ENCODE assay signal across 10 cellular contexts in genomic region chr7:28536259-28536658, GRCh38.
DNase-seq lines count a peak whose midpoint lies in the region; ATAC-seq, FAIRE-seq and TF ChIP-seq lines count a peak whose summit lies in the region.
"Had no signal": no experiment of that assay in that cellular context is flagged by ENCODE, and none has a peak within 500 bp of the region (broad histone marks: within the 10 kb centered on the region; RNA-seq: fewer than 3 reads in every experiment).

No MANE protein-coding gene starts in this region.

- H3K27ac ChIP-seq in tibial artery: no peak overlapping the region

- intact Hi-C loops in tibial artery (cut with DNase I; ENCODE audit: low total_unique reads): loop anchor here (10.0 kb wide), 1 partner anchor 141 kb away; no protein-coding TSS in a partner anchor

- no peak for ATAC-seq in HG02885 (IDR thresholded peaks at IDR 0.05; ENCODE audit: poor library complexity, unreplicated experiment)
- ATAC-seq: stimulated activated naive CD8-positive, alpha-beta T cell treated with anti-CD3 and anti-CD28 coated beads, Interleukin-15, amount 100 ng/mL, for 72 hours had no signal

- H3K27me3 ChIP-seq in tibial artery: no peaks in the 10 kb centered on the region

- no peaks in the 10 kb centered on the region for H3K9me3 ChIP-seq in tibial artery

- no peaks in the 10 kb centered on the region for H3K36me3 ChIP-seq in tibial artery

- TF ChIP-seq CTCF in tibial artery (IDR thresholded peaks at IDR 0.05): peak; percentile 32 to 48

- no peak for TF ChIP-seq POLR2A in H54 (IDR thresholded peaks at IDR 0.05; ENCODE audit: low read depth, low read length)

- DNase-seq in H54 (ENCODE audit: insufficient read length, low spot score) (peak; percentile 29), SW480 (ENCODE audit: low spot score) (peak; percentile 18), iPS DF 19.7 (ENCODE audit: low read depth, low spot score) (peak; percentile 68), tibial artery (no peak), NCI-H524 (lab: John Stamatoyannopoulos, UW) (no peak)
- DNase-seq in activated CD8-positive, alpha-beta memory T cell treated with anti-CD3 and anti-CD28 coated beads, Interleukin-2, amount 50 U/mL, for 4 hours: no peak
- DNase-seq: activated gamma-delta T cell treated with Interleukin-2 at 50 U/mL for 16 hours; MV-4-11; stimulated activated naive CD8-positive, alpha-beta T cell treated with anti-CD3 and anti-CD28 coated beads, Interleukin-15, amount 100 ng/mL, for 72 hours had no signal

- peak overlapping the region in 1 of 2 donors; percentile 14 for H3K4me3 ChIP-seq in tibial artery

- H3K4me1 ChIP-seq in tibial artery: peaks cover 0 to 16% (median 4%) of the 10 kb centered on the region in 4 donors

- no peak for FAIRE-seq in H54 (lab: Jason Lieb, UNC)

Comparison
In these comparisons a context has a peak if more than half of its experiments do, and no peak if none do; other contexts are left out.
1. DNase-seq: peak in H54 (single experiment), SW480 (single experiment) and iPS DF 19.7 (single experiment); none in tibial artery (0 of 2), activated CD8-positive, alpha-beta memory T cell treated with anti-CD3 and anti-CD28 coated beads, Interleukin-2, amount 50 U/mL, for 4 hours (single experiment) and NCI-H524 (0 of 2).